ENCODE assay signal across 12 cellular contexts in genomic region chr6:15410752-15411151, GRCh38.
DNase-seq lines count a peak whose midpoint lies in the region; ATAC-seq and TF ChIP-seq lines count a peak whose summit lies in the region.
"Had no signal": no experiment of that assay in that cellular context is flagged by ENCODE, and none has a peak within 500 bp of the region (broad histone marks: within the 10 kb centered on the region; RNA-seq: fewer than 3 reads in every experiment).

No MANE protein-coding gene starts in this region.

- peak overlapping the region; percentile 72 for H3K4me3 Mint-ChIP-seq in T-helper 1 cell treated with Interleukin-12 subunit alpha and Interleukin-12 subunit beta and Interleukin-4 antibody, amounts not matched to agents 30 μg/mL and 1 μg/mL, for 36 hours
- no peak overlapping the region for H3K4me3 Mint-ChIP-seq in activated CD4-positive, alpha-beta memory T cell treated with anti-CD3 and anti-CD28 coated beads for 36 hours
- peak overlapping the region in 8 of 10 donors; percentile 42 to 82 (median 62) for H3K4me3 Mint-ChIP-seq in naive thymus-derived CD4-positive, alpha-beta T cell

- H3K27me3 Mint-ChIP-seq in T-helper 1 cell treated with Interleukin-12 subunit alpha and Interleukin-12 subunit beta and Interleukin-4 antibody, amounts not matched to agents 30 μg/mL and 1 μg/mL, for 36 hours (ENCODE audit: low read depth): no peaks in the 10 kb centered on the region
- H3K27me3 Mint-ChIP-seq in activated CD4-positive, alpha-beta memory T cell treated with anti-CD3 and anti-CD28 coated beads for 36 hours: no peaks in the 10 kb centered on the region
- no peaks in the 10 kb centered on the region for H3K27me3 Mint-ChIP-seq in naive thymus-derived CD4-positive, alpha-beta T cell

- DNase-seq in T-helper 1 cell: no peak
- no peak for DNase-seq in HL-60 (ENCODE audit: low read depth in 1 of 2, low spot score in 1 of 2)
- DNase-seq in activated CD4-positive, alpha-beta memory T cell treated with anti-CD3 and anti-CD28 coated beads for 36 hours: no peak
- DNase-seq in naive thymus-derived CD4-positive, alpha-beta T cell: no peak
- no peak for DNase-seq in left ventricle myocardium superior
- DNase-seq in HuH-7 (ENCODE audit: low spot score): no peak
- DNase-seq in NCI-H1436 (lab: John Stamatoyannopoulos, UW): no peak
- DNase-seq: anterior cingulate cortex, gastrocnemius medialis, NCI-H2029 treated with DMSO at 0.1 percent for 48 hours had no signal

- H3K27ac Mint-ChIP-seq in T-helper 1 cell treated with Interleukin-12 subunit alpha and Interleukin-12 subunit beta and Interleukin-4 antibody, amounts not matched to agents 30 μg/mL and 1 μg/mL, for 36 hours: peak overlapping the region; percentile 87
- H3K27ac Mint-ChIP-seq in activated CD4-positive, alpha-beta memory T cell treated with anti-CD3 and anti-CD28 coated beads for 36 hours: peak overlapping the region; percentile 51
- peak overlapping the region in 8 of 9 donors; percentile 9 to 84 (median 64) for H3K27ac Mint-ChIP-seq in naive thymus-derived CD4-positive, alpha-beta T cell

- CTCF ChIA-PET in activated CD4-positive, alpha-beta memory T cell treated with anti-CD3 and anti-CD28 coated beads for 36 hours (lab: Charles Lee): no interaction called here
- CTCF ChIA-PET in naive thymus-derived CD4-positive, alpha-beta T cell (lab: Charles Lee): interaction anchor here (0.6 to 1.2 kb wide), 3 partner anchors 11 to 22 kb away, joined by 3 read pairs; no protein-coding TSS in a partner anchor

- H3K4me1 Mint-ChIP-seq in T-helper 1 cell treated with Interleukin-12 subunit alpha and Interleukin-12 subunit beta and Interleukin-4 antibody, amounts not matched to agents 30 μg/mL and 1 μg/mL, for 36 hours (ENCODE audit: low read depth): peaks cover 60% of the 10 kb centered on the region
- peaks cover 64% of the 10 kb centered on the region for H3K4me1 Mint-ChIP-seq in activated CD4-positive, alpha-beta memory T cell treated with anti-CD3 and anti-CD28 coated beads for 36 hours (ENCODE audit: low read depth)
- H3K4me1 Mint-ChIP-seq in naive thymus-derived CD4-positive, alpha-beta T cell: peaks cover 49 to 79% (median 74%) of the 10 kb centered on the region in 7 donors

- H3K9me3 ChIP-seq in naive thymus-derived CD4-positive, alpha-beta T cell (ENCODE audit: control insufficient read depth in 2 of 3, low read length in 3 of 3): no peaks in the 10 kb centered on the region
- H3K9me3 ChIP-seq: gastrocnemius medialis had no signal

- no peaks in the 10 kb centered on the region for H3K27me3 ChIP-seq in HL-60 (ENCODE audit: insufficient read depth, poor library complexity, severe bottlenecking)
- H3K27me3 ChIP-seq in naive thymus-derived CD4-positive, alpha-beta T cell (ENCODE audit: control insufficient read depth in 2 of 2, insufficient read depth in 2 of 2, low read length in 2 of 2): no peaks in the 10 kb centered on the region
- H3K27me3 ChIP-seq: gastrocnemius medialis had no signal

- peak overlapping the region; percentile 53 for H3K27ac ChIP-seq in HL-60 (replicated peaks)
- no peak overlapping the region for H3K27ac ChIP-seq in naive thymus-derived CD4-positive, alpha-beta T cell (ENCODE audit: low read depth, low read length)
- H3K27ac ChIP-seq: gastrocnemius medialis, KMS-11 had no signal

- H3K4me1 ChIP-seq in naive thymus-derived CD4-positive, alpha-beta T cell (ENCODE audit: control insufficient read depth in 2 of 2, insufficient read depth in 2 of 2, low read length in 2 of 2): peaks cover 10 to 33% of the 10 kb centered on the region in 2 donors

- peaks cover 20% of the 10 kb centered on the region for H3K36me3 Mint-ChIP-seq in T-helper 1 cell treated with Interleukin-12 subunit alpha and Interleukin-12 subunit beta and Interleukin-4 antibody, amounts not matched to agents 30 μg/mL and 1 μg/mL, for 36 hours (ENCODE audit: low read depth)
- peaks cover 43% of the 10 kb centered on the region for H3K36me3 Mint-ChIP-seq in activated CD4-positive, alpha-beta memory T cell treated with anti-CD3 and anti-CD28 coated beads for 36 hours
- peaks cover 0 to 44% (median 20%) of the 10 kb centered on the region in 5 donors for H3K36me3 Mint-ChIP-seq in naive thymus-derived CD4-positive, alpha-beta T cell

- intact Hi-C loops in activated CD4-positive, alpha-beta memory T cell treated with anti-CD3 and anti-CD28 coated beads for 36 hours (cut with micrococcal nuclease): no loop called here
- intact Hi-C loops in naive thymus-derived CD4-positive, alpha-beta T cell (cut with micrococcal nuclease): loop anchor here in 1 of 2 donors (1.0 kb wide), 1 partner anchor 8 kb away; no protein-coding TSS in a partner anchor
- intact Hi-C loops in left ventricle myocardium superior (cut with micrococcal nuclease): no loop called here

- H3K36me3 ChIP-seq in naive thymus-derived CD4-positive, alpha-beta T cell (ENCODE audit: control insufficient read depth in 2 of 3, insufficient read depth in 3 of 3, low read length in 3 of 3): no peaks in the 10 kb centered on the region
- H3K36me3 ChIP-seq: gastrocnemius medialis had no signal

- no peak for ATAC-seq in naive thymus-derived CD4-positive, alpha-beta T cell
- ATAC-seq in left ventricle myocardium superior: no peak
- ATAC-seq: gastrocnemius medialis had no signal

- TF ChIP-seq CTCF in HL-60 (IDR thresholded peaks at IDR 0.05; ENCODE audit: insufficient read depth, low read length): no peak

- H3K4me3 ChIP-seq in HL-60 (replicated peaks; ENCODE audit: insufficient read depth, low read length): no peak overlapping the region
- H3K4me3 ChIP-seq in naive thymus-derived CD4-positive, alpha-beta T cell (ENCODE audit: low read length): no peak overlapping the region
- H3K4me3 ChIP-seq: gastrocnemius medialis had no signal

- POLR2A ChIA-PET in activated CD4-positive, alpha-beta memory T cell treated with anti-CD3 and anti-CD28 coated beads for 36 hours (lab: Charles Lee): no interaction called here
- POLR2A ChIA-PET in naive thymus-derived CD4-positive, alpha-beta T cell (lab: Charles Lee): interaction anchor here (2.1 kb wide), 1 partner anchor 10 kb away, joined by 7 read pairs; no protein-coding TSS in a partner anchor

- H3K9me3 Mint-ChIP-seq in T-helper 1 cell treated with Interleukin-12 subunit alpha and Interleukin-12 subunit beta and Interleukin-4 antibody, amounts not matched to agents 30 μg/mL and 1 μg/mL, for 36 hours: no peaks in the 10 kb centered on the region
- no peaks in the 10 kb centered on the region for H3K9me3 Mint-ChIP-seq in activated CD4-positive, alpha-beta memory T cell treated with anti-CD3 and anti-CD28 coated beads for 36 hours
- H3K9me3 Mint-ChIP-seq in naive thymus-derived CD4-positive, alpha-beta T cell: peaks cover 0 to 2% (median 0%) of the 10 kb centered on the region in 11 donors
